Comparison of ENCODE assay signal across 1 cellular context in genomic region chr3:30714104-30714503, GRCh38.
A peak's percentile ranks its signal among the peaks of the same experiment; 100 is the strongest.
TF ChIP-seq lines count a peak whose summit lies in the region.

No MANE protein-coding gene starts in this region.

TF ChIP-seq in HepG2, 621 proteins besides CTCF, POLR2A, EP300 and RAD21:
- TF ChIP-seq ZNF142 (CRISPR knock-in tag; IDR thresholded peaks at IDR 0.05) (no peak), NFYB (CRISPR knock-in tag; IDR thresholded peaks at IDR 0.05) (no peak), ZNF10 (CRISPR knock-in tag; IDR thresholded peaks at IDR 0.05; ENCODE audit: borderline replicate concordance, low read depth) (no peak), EZH2 (conservative IDR thresholded peaks at IDR 0.05; ENCODE audit: low read depth, low read length) (no peak), ZBTB33 (CRISPR knock-in tag; IDR thresholded peaks at IDR 0.05) (peak; percentile 72), PBX2 (CRISPR knock-in tag; IDR thresholded peaks at IDR 0.05) (peak; percentile 40; the same call in 1 of the 2 replicates), ZNF703 (CRISPR knock-in tag; IDR thresholded peaks at IDR 0.05; ENCODE audit: borderline replicate concordance) (no peak)
